ENCODE assay signal across 1 cellular context in genomic region chr12:132071001-132071810, GRCh38.
A peak's percentile ranks its signal among the peaks of the same experiment; 100 is the strongest.
TF ChIP-seq lines count a peak whose summit lies in the region.

No MANE protein-coding gene starts in this region.

TF ChIP-seq in GM12878, 131 proteins besides CTCF, POLR2A, EP300 and RAD21 (continued from another document and continues in another):
- TF ChIP-seq BCLAF1 (IDR thresholded peaks at IDR 0.05) (no peak), MEF2A (IDR thresholded peaks at IDR 0.05; ENCODE audit: insufficient read depth, low read depth, low read length) (0 out of 2 replicates have a peak, but pooled peaks have one; percentile 7), CBFB (IDR thresholded peaks at IDR 0.05; ENCODE audit: low read depth) (peak; percentile 28; the same call in 1 of the 2 replicates), ZZZ3 (IDR thresholded peaks at IDR 0.05; ENCODE audit: control insufficient read depth, insufficient read length, low read depth) (no peak), RELB (IDR thresholded peaks at IDR 0.05; ENCODE audit: low read depth) (peak; percentile 45; the same call in 1 of the 2 replicates), PAX5 (IDR thresholded peaks at IDR 0.05; ENCODE audit: borderline replicate concordance, low read depth, low read length) (no peak), NR2F1 (conservative IDR thresholded peaks at IDR 0.05) (peak; percentile 48; the same call in 1 of the 2 replicates), ZNF384 (IDR thresholded peaks at IDR 0.05; ENCODE audit: borderline replicate concordance, low read depth, low read length) (no peak), RUNX3 (IDR thresholded peaks at IDR 0.05; ENCODE audit: low read length) (peak; percentile 34), TARDBP (IDR thresholded peaks at IDR 0.05; ENCODE audit: borderline replicate concordance) (no peak), TCF7 (IDR thresholded peaks at IDR 0.05; ENCODE audit: borderline replicate concordance) (no peak), HDGF (IDR thresholded peaks at IDR 0.05) (peak; percentile 60; the same call in 1 of the 2 replicates), E2F8 (IDR thresholded peaks at IDR 0.05; ENCODE audit: low read depth, partially characterized antibody) (no peak), CBX5 (IDR thresholded peaks at IDR 0.05; ENCODE audit: low read depth) (peak; percentile 50; the same call in 1 of the 2 replicates), CREM (IDR thresholded peaks at IDR 0.05; ENCODE audit: low read depth) (0 out of 2 replicates have a peak, but pooled peaks have one; percentile 30), POU2F2 (IDR thresholded peaks at IDR 0.05; ENCODE audit: borderline replicate concordance, low read depth, low read length) (0 out of 3 replicates have a peak, but pooled peaks have one; percentile 49), REST (IDR thresholded peaks at IDR 0.05; ENCODE audit: low read depth, low read length) (no peak), ZBTB33 (IDR thresholded peaks at IDR 0.05) (no peak), SRF (IDR thresholded peaks at IDR 0.05; ENCODE audit: low read depth in 2 of 2, low read length in 2 of 2) (no peak), DPF2 (IDR thresholded peaks at IDR 0.05) (peak; percentile 80), MEF2B (IDR thresholded peaks at IDR 0.05; ENCODE audit: partially characterized antibody, poor library complexity, severe bottlenecking) (peak; percentile 32), MXI1 (IDR thresholded peaks at IDR 0.05; ENCODE audit: low read depth, low read length) (no peak), EGR1 (IDR thresholded peaks at IDR 0.05; ENCODE audit: borderline replicate concordance in 1 of 2, low read depth in 2 of 2, low read length in 2 of 2) (peak in 1 of 2 experiments; percentile 70; a peak in 1 of 3 replicates), POLR2AphosphoS5 (IDR thresholded peaks at IDR 0.05; ENCODE audit: low read length) (no peak; the same call in 1 of the 2 replicates), CEBPZ (IDR thresholded peaks at IDR 0.05; ENCODE audit: low read depth, low read length) (no peak), NFXL1 (IDR thresholded peaks at IDR 0.05; ENCODE audit: borderline replicate concordance) (no peak), NBN (IDR thresholded peaks at IDR 0.05) (peak; percentile 68; the same call in 1 of the 2 replicates), KAT2A (conservative IDR thresholded peaks at IDR 0.05; ENCODE audit: control insufficient read depth, low read depth, low read length) (no peak), SREBF2 (IDR thresholded peaks at IDR 0.05; ENCODE audit: low read length) (no peak), ZSCAN29 (IDR thresholded peaks at IDR 0.05) (no peak), ATF2 (IDR thresholded peaks at IDR 0.05; ENCODE audit: low read length) (no peak)
- TF ChIP-seq, protein P1, sequence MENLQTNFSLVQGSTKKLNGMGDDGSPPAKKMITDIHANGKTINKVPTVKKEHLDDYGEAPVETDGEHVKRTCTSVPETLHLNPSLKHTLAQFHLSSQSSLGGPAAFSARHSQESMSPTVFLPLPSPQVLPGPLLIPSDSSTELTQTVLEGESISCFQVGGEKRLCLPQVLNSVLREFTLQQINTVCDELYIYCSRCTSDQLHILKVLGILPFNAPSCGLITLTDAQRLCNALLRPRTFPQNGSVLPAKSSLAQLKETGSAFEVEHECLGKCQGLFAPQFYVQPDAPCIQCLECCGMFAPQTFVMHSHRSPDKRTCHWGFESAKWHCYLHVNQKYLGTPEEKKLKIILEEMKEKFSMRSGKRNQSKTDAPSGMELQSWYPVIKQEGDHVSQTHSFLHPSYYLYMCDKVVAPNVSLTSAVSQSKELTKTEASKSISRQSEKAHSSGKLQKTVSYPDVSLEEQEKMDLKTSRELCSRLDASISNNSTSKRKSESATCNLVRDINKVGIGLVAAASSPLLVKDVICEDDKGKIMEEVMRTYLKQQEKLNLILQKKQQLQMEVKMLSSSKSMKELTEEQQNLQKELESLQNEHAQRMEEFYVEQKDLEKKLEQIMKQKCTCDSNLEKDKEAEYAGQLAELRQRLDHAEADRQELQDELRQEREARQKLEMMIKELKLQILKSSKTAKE (IDR thresholded peaks at IDR 0.05; ENCODE audit: low read depth, poor library complexity, severe bottlenecking), result peak; percentile 38
- TF ChIP-seq, protein P2, sequence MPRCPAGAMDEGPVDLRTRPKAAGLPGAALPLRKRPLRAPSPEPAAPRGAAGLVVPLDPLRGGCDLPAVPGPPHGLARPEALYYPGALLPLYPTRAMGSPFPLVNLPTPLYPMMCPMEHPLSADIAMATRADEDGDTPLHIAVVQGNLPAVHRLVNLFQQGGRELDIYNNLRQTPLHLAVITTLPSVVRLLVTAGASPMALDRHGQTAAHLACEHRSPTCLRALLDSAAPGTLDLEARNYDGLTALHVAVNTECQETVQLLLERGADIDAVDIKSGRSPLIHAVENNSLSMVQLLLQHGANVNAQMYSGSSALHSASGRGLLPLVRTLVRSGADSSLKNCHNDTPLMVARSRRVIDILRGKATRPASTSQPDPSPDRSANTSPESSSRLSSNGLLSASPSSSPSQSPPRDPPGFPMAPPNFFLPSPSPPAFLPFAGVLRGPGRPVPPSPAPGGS (IDR thresholded peaks at IDR 0.05; ENCODE audit: borderline replicate concordance, insufficient read depth, low read depth, low read length, poor library complexity, severe bottlenecking), result no peak
- TF ChIP-seq, protein P3, sequence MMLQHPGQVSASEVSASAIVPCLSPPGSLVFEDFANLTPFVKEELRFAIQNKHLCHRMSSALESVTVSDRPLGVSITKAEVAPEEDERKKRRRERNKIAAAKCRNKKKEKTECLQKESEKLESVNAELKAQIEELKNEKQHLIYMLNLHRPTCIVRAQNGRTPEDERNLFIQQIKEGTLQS (IDR thresholded peaks at IDR 0.05; ENCODE audit: borderline replicate concordance, extremely low read depth, low read depth, low read length), result no peak
